Comparison of ENCODE assay signal across 8 cellular contexts in the genomic region with DNA sequence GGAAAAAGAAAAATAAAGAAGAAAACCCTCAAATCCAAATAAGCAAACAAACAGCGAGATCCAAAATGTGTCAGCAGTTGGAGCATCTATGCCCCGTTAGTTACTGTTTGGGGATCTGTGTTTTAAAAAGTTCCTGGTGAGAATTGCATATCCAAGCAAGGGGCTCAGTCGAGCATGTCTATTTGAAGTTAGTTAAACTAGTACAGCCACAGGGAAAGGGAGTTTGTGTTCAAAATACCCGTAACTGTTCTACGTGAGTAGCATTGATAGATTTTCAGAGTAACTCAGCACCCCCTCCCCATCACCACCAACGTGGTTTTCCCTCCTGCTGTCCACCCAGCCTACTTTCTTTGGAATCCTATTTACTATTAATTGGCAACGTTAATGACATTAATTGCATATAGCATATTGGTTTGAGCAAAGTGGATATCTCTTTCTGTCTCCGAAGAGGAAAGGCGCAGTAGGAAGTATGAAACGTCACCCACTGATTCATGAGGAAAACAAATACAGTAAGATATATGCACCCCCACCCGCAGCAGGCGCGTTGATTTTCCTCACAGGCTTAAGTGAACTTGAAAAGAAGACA. TPM values are rescaled to one million over a fixed set of nuclear protein-coding genes. Genes with fewer than 3 reads are reported as not detected.
A peak's percentile ranks its signal among the peaks of the same experiment; 100 is the strongest.
DNase-seq lines count a peak whose midpoint lies in the region; ATAC-seq and TF ChIP-seq lines count a peak whose summit lies in the region.

No MANE protein-coding gene starts in this region.

- H3K4me1 Mint-ChIP-seq in activated naive CD4-positive, alpha-beta T cell treated with anti-CD3 and anti-CD28 coated beads, Interleukin-2, amount 10 ng/mL, durations not matched to agents 7 days and 5 days = peaks cover 10% of the 10 kb centered on the region
- no peaks in the 10 kb centered on the region for H3K4me1 Mint-ChIP-seq in activated T-helper 17 cell treated with anti-CD3 and anti-CD28 coated beads, Interleukin-2, amount 50 U/mL, for 72 hours

- H3K36me3 ChIP-seq in iPS-20b (ENCODE audit: insufficient read depth, low read depth, low read length) = no peaks in the 10 kb centered on the region
- H3K36me3 ChIP-seq in subcutaneous abdominal adipose tissue (ENCODE audit: control insufficient read depth in 5 of 5, insufficient read depth in 5 of 5, low read length in 5 of 5) = peaks cover 0 to 3% (median 0%) of the 10 kb centered on the region in 5 donors

- no peak for TF ChIP-seq POLR2A in erythroblast (IDR thresholded peaks at IDR 0.05; ENCODE audit: low read length)

- DNase-seq in activated naive CD4-positive, alpha-beta T cell treated with anti-CD3 and anti-CD28 coated beads, Interleukin-2, amount 10 ng/mL, durations not matched to agents 7 days and 5 days = no peak
- DNase-seq in activated naive CD4-positive, alpha-beta T cell (lab: John Stamatoyannopoulos, UW) = no peak
- DNase-seq in NCI-H2196 treated with DMSO at 0.1 percent for 48 hours (lab: John Stamatoyannopoulos, UW; ENCODE audit: unreplicated experiment) = no peak
- no peak for DNase-seq in DMS79 treated with DMSO at 0.1 percent for 48 hours (lab: John Stamatoyannopoulos, UW)
- no peak for DNase-seq in erythroblast (lab: John Stamatoyannopoulos, UW)

- H3K4me1 ChIP-seq in iPS-20b (ENCODE audit: insufficient read depth, low read length) (peaks cover 33% of the 10 kb centered on the region), subcutaneous abdominal adipose tissue (ENCODE audit: control insufficient read depth in 5 of 5, insufficient read depth in 5 of 5, low read length in 5 of 5) (peaks cover 3 to 19% (median 17%) of the 10 kb centered on the region in 5 donors)

- peaks cover 2% of the 10 kb centered on the region for H3K36me3 Mint-ChIP-seq in activated naive CD4-positive, alpha-beta T cell treated with anti-CD3 and anti-CD28 coated beads, Interleukin-2, amount 10 ng/mL, durations not matched to agents 7 days and 5 days
- H3K36me3 Mint-ChIP-seq in activated T-helper 17 cell treated with anti-CD3 and anti-CD28 coated beads, Interleukin-2, amount 50 U/mL, for 72 hours (ENCODE audit: low read depth) = peaks cover 9% of the 10 kb centered on the region

- no peaks in the 10 kb centered on the region for H3K9me3 ChIP-seq in iPS-20b (ENCODE audit: insufficient read depth, low read depth, low read length)
- H3K9me3 ChIP-seq in subcutaneous abdominal adipose tissue (ENCODE audit: control insufficient read depth in 5 of 5, low read length in 5 of 5) = no peaks in the 10 kb centered on the region

- CTCF ChIA-PET in activated naive CD4-positive, alpha-beta T cell treated with anti-CD3 and anti-CD28 coated beads, Interleukin-2, amount 10 ng/mL, durations not matched to agents 7 days and 5 days (lab: Charles Lee) = no interaction called here

- H3K27me3 ChIP-seq in iPS-20b (ENCODE audit: insufficient read depth, low read length) (peaks cover 58% of the 10 kb centered on the region), subcutaneous abdominal adipose tissue (ENCODE audit: control insufficient read depth in 5 of 5, insufficient read depth in 4 of 5, low read length in 5 of 5) (peaks cover 0 to 13% (median 10%) of the 10 kb centered on the region in 5 donors)

- H3K9ac ChIP-seq in iPS-20b (ENCODE audit: low read depth, low read length) (peak overlapping the region; percentile 57; the same call in 1 of the 2 replicates), subcutaneous abdominal adipose tissue (ENCODE audit: low read length in 5 of 5) (peak overlapping the region; percentile 53 to 78 (median 60))

- H3K27ac ChIP-seq in iPS-20b (ENCODE audit: low read length) = no peak overlapping the region
- H3K27ac ChIP-seq in subcutaneous abdominal adipose tissue (ENCODE audit: low read depth, low read length) = peak overlapping the region; percentile 69

- H3K4me3 ChIP-seq in iPS-20b (ENCODE audit: low read length) (peak overlapping the region; percentile 72), subcutaneous abdominal adipose tissue (ENCODE audit: low read depth in 1 of 5, low read length in 5 of 5) (peak overlapping the region; percentile 52 to 79 (median 71))

- H3K27me3 Mint-ChIP-seq in activated naive CD4-positive, alpha-beta T cell treated with anti-CD3 and anti-CD28 coated beads, Interleukin-2, amount 10 ng/mL, durations not matched to agents 7 days and 5 days = peaks cover 51% of the 10 kb centered on the region
- H3K27me3 Mint-ChIP-seq in activated T-helper 17 cell treated with anti-CD3 and anti-CD28 coated beads, Interleukin-2, amount 50 U/mL, for 72 hours = peaks cover 57% of the 10 kb centered on the region

- peak overlapping the region; percentile 77 for H3K4me3 Mint-ChIP-seq in activated naive CD4-positive, alpha-beta T cell treated with anti-CD3 and anti-CD28 coated beads, Interleukin-2, amount 10 ng/mL, durations not matched to agents 7 days and 5 days
- peak overlapping the region; percentile 77 for H3K4me3 Mint-ChIP-seq in activated T-helper 17 cell treated with anti-CD3 and anti-CD28 coated beads, Interleukin-2, amount 50 U/mL, for 72 hours

- no peaks in the 10 kb centered on the region for H3K9me3 Mint-ChIP-seq in activated naive CD4-positive, alpha-beta T cell treated with anti-CD3 and anti-CD28 coated beads, Interleukin-2, amount 10 ng/mL, durations not matched to agents 7 days and 5 days
- no peaks in the 10 kb centered on the region for H3K9me3 Mint-ChIP-seq in activated T-helper 17 cell treated with anti-CD3 and anti-CD28 coated beads, Interleukin-2, amount 50 U/mL, for 72 hours

- no peak for ATAC-seq in activated T-helper 17 cell treated with anti-CD3 and anti-CD28 coated beads, Interleukin-2, amount 50 U/mL, for 72 hours (replicated peaks)

- peak overlapping the region; percentile 28 for H3K27ac Mint-ChIP-seq in activated naive CD4-positive, alpha-beta T cell treated with anti-CD3 and anti-CD28 coated beads, Interleukin-2, amount 10 ng/mL, durations not matched to agents 7 days and 5 days
- no peak overlapping the region for H3K27ac Mint-ChIP-seq in activated T-helper 17 cell treated with anti-CD3 and anti-CD28 coated beads, Interleukin-2, amount 50 U/mL, for 72 hours

RNA-seq across cellular contexts. Expression of gene NPAS3, which starts 1.5 kb away (rescaled TPM):
- not detected for total RNA-seq in activated T-helper 17 cell treated with anti-CD3 and anti-CD28 coated beads, Interleukin-2, amount 50 U/mL, for 72 hours
